Comparison of ENCODE assay signal across 17 cellular contexts in genomic region chr12:12039897-12040296, GRCh38. TPM values are rescaled to one million over a fixed set of nuclear protein-coding genes. Genes with fewer than 3 reads are reported as not detected.
A peak's percentile ranks its signal among the peaks of the same experiment; 100 is the strongest.
DNase-seq lines count a peak whose midpoint lies in the region; ATAC-seq and TF ChIP-seq lines count a peak whose summit lies in the region.
"Had no signal": no experiment of that assay in that cellular context is flagged by ENCODE, and none has a peak within 500 bp of the region (broad histone marks: within the 10 kb centered on the region; RNA-seq: fewer than 3 reads in every experiment).

No MANE protein-coding gene starts in this region.

- H4K20me1 ChIP-seq in hepatocyte (ENCODE audit: insufficient read depth, poor library complexity, severe bottlenecking) (no peaks in the 10 kb centered on the region), mammary epithelial cell (ENCODE audit: insufficient read depth, low read length) (no peaks in the 10 kb centered on the region)

- ATAC-seq in WTC11 (peak; percentile 50), GM21423 (IDR thresholded peaks at IDR 0.05; ENCODE audit: unreplicated experiment) (no peak), HG02885 (IDR thresholded peaks at IDR 0.05; ENCODE audit: poor library complexity, unreplicated experiment) (no peak)
- ATAC-seq in activated CD8-positive, alpha-beta T cell treated with anti-CD3 and anti-CD28 coated beads, Interleukin-2, amount 10 ng/mL, durations not matched to agents 7 days and 5 days = no peak
- ATAC-seq: A549, HCT116 had no signal

- peaks cover 5% of the 10 kb centered on the region for H3K4me1 Mint-ChIP-seq in WTC11
- no peaks in the 10 kb centered on the region for H3K4me1 Mint-ChIP-seq in osteocyte (ENCODE audit: unreplicated experiment)
- no peaks in the 10 kb centered on the region for H3K4me1 Mint-ChIP-seq in activated CD8-positive, alpha-beta T cell treated with anti-CD3 and anti-CD28 coated beads, Interleukin-2, amount 10 ng/mL, durations not matched to agents 7 days and 5 days (ENCODE audit: low read depth)
- H3K4me1 Mint-ChIP-seq: CD4-positive, alpha-beta memory T cell had no signal

- H3K27ac ChIP-seq in hepatocyte (peak overlapping the region; percentile 55), mammary epithelial cell (ENCODE audit: insufficient read depth, low read depth, low read length) (no peak overlapping the region)
- H3K27ac ChIP-seq: A549, C4-2B, HL-60 had no signal

- H3K27ac Mint-ChIP-seq in WTC11 = no peak overlapping the region
- no peak overlapping the region for H3K27ac Mint-ChIP-seq in osteocyte (ENCODE audit: unreplicated experiment)
- H3K27ac Mint-ChIP-seq in activated CD8-positive, alpha-beta T cell treated with anti-CD3 and anti-CD28 coated beads, Interleukin-2, amount 10 ng/mL, durations not matched to agents 7 days and 5 days = no peak overlapping the region
- H3K27ac Mint-ChIP-seq: CD4-positive, alpha-beta memory T cell had no signal

- H3K79me2 ChIP-seq in hepatocyte (no peaks in the 10 kb centered on the region), mammary epithelial cell (ENCODE audit: insufficient read depth, low read length) (no peaks in the 10 kb centered on the region)

- H3K4me1 ChIP-seq in hepatocyte (ENCODE audit: insufficient read depth) = no peaks in the 10 kb centered on the region
- H3K4me1 ChIP-seq in mammary epithelial cell (ENCODE audit: insufficient read depth, low read length) = no peaks in the 10 kb centered on the region
- H3K4me1 ChIP-seq: A549, BE2C had no signal

- DNase-seq in WTC11 (ENCODE audit: low spot score) = no peak
- DNase-seq in hepatocyte (ENCODE audit: low spot score) = peak; percentile 54
- DNase-seq in osteocyte (ENCODE audit: extremely low spot score, unreplicated experiment) = peak; percentile 21
- DNase-seq in activated CD8-positive, alpha-beta T cell treated with anti-CD3 and anti-CD28 coated beads, Interleukin-2, amount 10 ng/mL, durations not matched to agents 7 days and 5 days = no peak
- DNase-seq in mammary epithelial cell = no peak
- DNase-seq: BE2C; CD4-positive, alpha-beta memory T cell; DMS79 had no signal

- H3K4me3 ChIP-seq in hepatocyte (no peak overlapping the region), mammary epithelial cell (replicated peaks in 1 of 3; ENCODE audit: insufficient read depth in 1 of 3, low read depth in 2 of 3, low read length in 3 of 3) (no peak overlapping the region)
- H3K4me3 ChIP-seq: A549 had no signal

- H3K4me3 Mint-ChIP-seq in WTC11 (no peak overlapping the region), osteocyte (ENCODE audit: unreplicated experiment) (no peak overlapping the region)
- no peak overlapping the region for H3K4me3 Mint-ChIP-seq in activated CD8-positive, alpha-beta T cell treated with anti-CD3 and anti-CD28 coated beads, Interleukin-2, amount 10 ng/mL, durations not matched to agents 7 days and 5 days
- H3K4me3 Mint-ChIP-seq: CD4-positive, alpha-beta memory T cell had no signal

- H3K9ac ChIP-seq in mammary epithelial cell (ENCODE audit: insufficient read depth, low read length) = no peak overlapping the region

- no peaks in the 10 kb centered on the region for H3K9me2 ChIP-seq in hepatocyte (replicated peaks; ENCODE audit: insufficient read depth)

- H2AFZ ChIP-seq in hepatocyte (no peak overlapping the region), mammary epithelial cell (ENCODE audit: low read depth, low read length) (no peak overlapping the region)

- H3K9me3 ChIP-seq in hepatocyte (ENCODE audit: low read depth) (no peaks in the 10 kb centered on the region), mammary epithelial cell (replicated peaks; ENCODE audit: insufficient read depth, low read length) (no peaks in the 10 kb centered on the region)
- H3K9me3 ChIP-seq: A549, BE2C had no signal

- H3K4me2 ChIP-seq in hepatocyte (no peak overlapping the region), mammary epithelial cell (ENCODE audit: insufficient read depth, low read depth, low read length) (no peak overlapping the region)
- H3K4me2 ChIP-seq: A549 had no signal

- no peak for TF ChIP-seq CTCF in WTC11 (IDR thresholded peaks at IDR 0.05)
- no peak for TF ChIP-seq CTCF in hepatocyte (IDR thresholded peaks at IDR 0.05; ENCODE audit: poor library complexity)
- TF ChIP-seq CTCF in osteocyte (IDR thresholded peaks at IDR 0.05) = no peak
- TF ChIP-seq CTCF in mammary epithelial cell (conservative IDR thresholded peaks at IDR 0.05 in 1 of 2, IDR thresholded peaks at IDR 0.05 in 1 of 2; ENCODE audit: extremely low read depth in 1 of 2, insufficient read depth in 1 of 2, low read depth in 1 of 2, low read length in 2 of 2) = no peak

- CTCF ChIA-PET in WTC11 (lab: Charles Lee) = interaction anchor here (0.8 to 1.3 kb wide), 3 partner anchors 11 to 458 kb away, joined by 3 to 4 read pairs (median 3); no protein-coding TSS in a partner anchor
- CTCF ChIA-PET in activated CD8-positive, alpha-beta T cell treated with anti-CD3 and anti-CD28 coated beads, Interleukin-2, amount 10 ng/mL, durations not matched to agents 7 days and 5 days (lab: Charles Lee) = interaction anchor here (1.4 kb wide), 1 partner anchor 295 kb away, joined by 4 read pairs; no protein-coding TSS in a partner anchor
- CTCF ChIA-PET in mammary epithelial cell (lab: Charles Lee; ENCODE audit: low non-redundant PET) = no interaction called here

- H3K27me3 Mint-ChIP-seq in WTC11 (ENCODE audit: low read depth) (no peaks in the 10 kb centered on the region), osteocyte (ENCODE audit: unreplicated experiment) (peaks cover 9% of the 10 kb centered on the region)
- peaks cover 28% of the 10 kb centered on the region for H3K27me3 Mint-ChIP-seq in activated CD8-positive, alpha-beta T cell treated with anti-CD3 and anti-CD28 coated beads, Interleukin-2, amount 10 ng/mL, durations not matched to agents 7 days and 5 days (ENCODE audit: low read depth)

- H3K36me3 Mint-ChIP-seq in WTC11 = 0 out of 2 replicates have a peak, but pooled peaks cover 8% of the 10 kb centered on the region
- H3K36me3 Mint-ChIP-seq in osteocyte (ENCODE audit: unreplicated experiment) = peaks cover 2% of the 10 kb centered on the region
- no peaks in the 10 kb centered on the region for H3K36me3 Mint-ChIP-seq in activated CD8-positive, alpha-beta T cell treated with anti-CD3 and anti-CD28 coated beads, Interleukin-2, amount 10 ng/mL, durations not matched to agents 7 days and 5 days (ENCODE audit: low read depth)
- H3K36me3 Mint-ChIP-seq: CD4-positive, alpha-beta memory T cell had no signal

- no TSS peak for BruUV-seq in mammary epithelial cell (replicated peaks; lab: Mats Ljungman, UMichigan)

- H3K36me3 ChIP-seq in hepatocyte (replicated peaks; ENCODE audit: insufficient read depth, low read depth) (no peaks in the 10 kb centered on the region), mammary epithelial cell (ENCODE audit: insufficient read depth, low read length) (no peaks in the 10 kb centered on the region)
- H3K36me3 ChIP-seq: BE2C had no signal

- H3K27me3 ChIP-seq in hepatocyte = no peaks in the 10 kb centered on the region
- H3K27me3 ChIP-seq in mammary epithelial cell (ENCODE audit: insufficient read depth, low read length) = no peaks in the 10 kb centered on the region
- H3K27me3 ChIP-seq: BE2C had no signal

- POLR2A ChIA-PET in WTC11 (lab: Charles Lee) = no interaction called here
- POLR2A ChIA-PET in activated CD8-positive, alpha-beta T cell treated with anti-CD3 and anti-CD28 coated beads, Interleukin-2, amount 10 ng/mL, durations not matched to agents 7 days and 5 days (lab: Charles Lee) = interaction anchor here (0.6 kb wide), 1 partner anchor 766 kb away, joined by 3 read pairs; no protein-coding TSS in a partner anchor

- dilution Hi-C loops in mammary epithelial cell (cut with HindIII; ENCODE audit: low sequenced_read_pairs) = loop anchor here (25.0 kb wide), 1 partner anchor 453 kb away; no protein-coding TSS in a partner anchor

- H3K9me3 Mint-ChIP-seq in WTC11 (peaks cover 14% of the 10 kb centered on the region), osteocyte (ENCODE audit: unreplicated experiment) (no peaks in the 10 kb centered on the region)
- H3K9me3 Mint-ChIP-seq in activated CD8-positive, alpha-beta T cell treated with anti-CD3 and anti-CD28 coated beads, Interleukin-2, amount 10 ng/mL, durations not matched to agents 7 days and 5 days (ENCODE audit: insufficient read depth) = no peaks in the 10 kb centered on the region
- H3K9me3 Mint-ChIP-seq: CD4-positive, alpha-beta memory T cell had no signal

- 62% methylated on average over 7 of the region's 7 CpGs for WGBS in hepatocyte (ENCODE audit: low lambda C conversion rate, missing lambda C conversion rate)
- 97% methylated on average over 7 of the region's 7 CpGs for WGBS in mammary epithelial cell (ENCODE audit: low coverage, missing lambda C conversion rate)

- intact Hi-C loops in mammary epithelial cell (cut with micrococcal nuclease) = no loop called here

- in situ Hi-C loops in mammary epithelial cell (cut with MboI; ENCODE audit: low sequenced_read_pairs in 2 of 2) = loop anchor here (5.0 to 10.0 kb wide), 3 partner anchors 455 to 485 kb away; no protein-coding TSS in a partner anchor

TF ChIP-seq in WTC11, 78 proteins besides CTCF, POLR2A, EP300 and RAD21 (continues in another document):
- TF ChIP-seq, protein P1, sequence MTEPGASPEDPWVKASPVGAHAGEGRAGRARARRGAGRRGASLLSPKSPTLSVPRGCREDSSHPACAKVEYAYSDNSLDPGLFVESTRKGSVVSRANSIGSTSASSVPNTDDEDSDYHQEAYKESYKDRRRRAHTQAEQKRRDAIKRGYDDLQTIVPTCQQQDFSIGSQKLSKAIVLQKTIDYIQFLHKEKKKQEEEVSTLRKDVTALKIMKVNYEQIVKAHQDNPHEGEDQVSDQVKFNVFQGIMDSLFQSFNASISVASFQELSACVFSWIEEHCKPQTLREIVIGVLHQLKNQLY (CRISPR knock-in tag; IDR thresholded peaks at IDR 0.05) = no peak
- TF ChIP-seq MXD4 (CRISPR knock-in tag; IDR thresholded peaks at IDR 0.05; ENCODE audit: borderline replicate concordance) = no peak

RNA-seq across cellular contexts. Expression of gene BCL2L14, which starts 30.8 kb away (rescaled TPM):
- total RNA-seq in WTC11 (2021) (0.87 to 0.94 TPM (median 0.90 TPM) in 3 replicates), hepatocyte (13.6 and 17.8 TPM in 2 replicates), osteocyte (not detected in 2 replicates), mammary epithelial cell (not detected)
- polyA plus RNA-seq in hepatocyte (4.9 and 7.5 TPM in 2 replicates), mammary epithelial cell (not detected)
- 1 to 10 TPM; 3.1 to 5.7 TPM for total RNA-seq in activated CD8-positive, alpha-beta T cell treated with anti-CD3 and anti-CD28 coated beads, Interleukin-2, amount 10 ng/mL, durations not matched to agents 7 days and 5 days
- not detected for polyA minus RNA-seq in mammary epithelial cell
- total RNA-seq: G401, H4 had no signal
- polyA plus RNA-seq: AG04450 had no signal

Comparison
In these comparisons a context has a peak if more than half of its experiments do, and no peak if none do; other contexts are left out.
1. DNase-seq: peak in hepatocyte (single experiment) and osteocyte (single experiment); none in WTC11 (single experiment), activated CD8-positive, alpha-beta T cell treated with anti-CD3 and anti-CD28 coated beads, Interleukin-2, amount 10 ng/mL, durations not matched to agents 7 days and 5 days (single experiment) and mammary epithelial cell (single experiment).